In the genomic region with DNA sequence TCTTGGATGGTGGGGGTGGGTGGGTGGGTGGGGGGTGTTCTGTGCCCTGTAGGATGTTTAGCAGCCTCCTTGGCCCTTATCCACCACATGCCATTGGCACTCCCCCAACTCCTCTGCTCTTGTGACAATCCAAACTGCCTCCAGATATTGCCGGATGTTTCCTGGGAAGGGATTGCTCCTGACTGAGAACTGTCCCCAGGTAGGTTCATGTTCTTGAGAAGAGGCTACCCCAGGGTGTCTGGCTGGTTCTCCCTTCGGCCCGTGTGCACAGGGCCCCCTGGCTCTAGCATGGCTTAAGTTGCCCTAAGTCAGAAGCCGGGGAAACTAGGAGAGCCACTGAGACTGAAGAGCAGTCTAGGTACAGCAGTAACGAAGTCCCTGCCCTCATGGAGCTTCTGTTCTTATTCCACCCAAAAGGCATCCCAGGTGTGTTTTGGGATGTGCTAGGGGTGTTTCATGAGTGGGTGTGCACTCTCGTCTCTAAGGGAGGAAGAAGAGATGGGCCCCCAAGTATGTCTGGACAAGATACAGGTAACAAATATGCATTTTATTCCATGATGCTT, we compare ENCODE assay signal across 13 cellular contexts. TPM values are rescaled to one million over a fixed set of nuclear protein-coding genes. Genes with fewer than 3 reads are reported as not detected.
DNase-seq lines count a peak whose midpoint lies in the region; ATAC-seq and TF ChIP-seq lines count a peak whose summit lies in the region.
"Had no signal": no experiment of that assay in that cellular context is flagged by ENCODE, and none has a peak within 500 bp of the region (broad histone marks: within the 10 kb centered on the region; RNA-seq: fewer than 3 reads in every experiment).

No MANE protein-coding gene starts in this region.

- 88% methylated on average over 5 of the region's 6 CpGs for WGBS in mesenchymal stem cell
- WGBS in thyroid gland, 2 donors = 59 to 66% methylated on average over 6 of the region's 6 CpGs

- H4K91ac ChIP-seq in mesenchymal stem cell (ENCODE audit: low read length) = no peak overlapping the region

- no peak overlapping the region for H3K9ac ChIP-seq in mesenchymal stem cell (ENCODE audit: low read length)

- H3K36me3 Mint-ChIP-seq in MCF 10A (ENCODE audit: insufficient read depth, unreplicated experiment) = no peaks in the 10 kb centered on the region
- H3K36me3 Mint-ChIP-seq: stimulated activated memory B cell treated with anti-CD40 and anti-IgM and Interleukin-4, amounts not matched to agents 10 μg/mL and 1 μg/mL and 100 μg/mL, for 72 hours had no signal

- H3K4ac ChIP-seq in mesenchymal stem cell (ENCODE audit: low read depth in 1 of 2, low read length in 2 of 2) = no peak overlapping the region

- peaks cover 11% of the 10 kb centered on the region for H3K4me1 ChIP-seq in mesenchymal stem cell (ENCODE audit: control insufficient read depth, insufficient read depth, low read depth, low read length)
- peaks cover 25 to 36% of the 10 kb centered on the region in 2 donors for H3K4me1 ChIP-seq in thyroid gland

- peaks cover 0 to 5% of the 10 kb centered on the region in 2 experiments for H3K27me3 ChIP-seq in mesenchymal stem cell (ENCODE audit: control insufficient read depth in 1 of 2, insufficient read depth in 1 of 2, low read length in 2 of 2)
- H3K27me3 ChIP-seq in thyroid gland = no peaks in the 10 kb centered on the region

- H3K18ac ChIP-seq in mesenchymal stem cell (ENCODE audit: low read depth in 1 of 2, low read length in 2 of 2) = peak overlapping the region; percentile 19 to 84

- H2AFZ ChIP-seq in mesenchymal stem cell (ENCODE audit: low read depth, low read length) = peak overlapping the region; percentile 42

- no peak for ATAC-seq in HG03095 (IDR thresholded peaks at IDR 0.05; ENCODE audit: unreplicated experiment)
- no peak for ATAC-seq in GM21447 (IDR thresholded peaks at IDR 0.05; ENCODE audit: unreplicated experiment)
- no peak for ATAC-seq in HG02973 (IDR thresholded peaks at IDR 0.05; ENCODE audit: unreplicated experiment)
- ATAC-seq: stimulated activated memory B cell treated with anti-CD40 and anti-IgM and Interleukin-4, amounts not matched to agents 10 μg/mL and 1 μg/mL and 100 μg/mL, for 72 hours had no signal

- peaks cover 30% of the 10 kb centered on the region for H3K4me1 Mint-ChIP-seq in MCF 10A (ENCODE audit: insufficient read depth, unreplicated experiment)

- no peak overlapping the region for H2BK120ac ChIP-seq in mesenchymal stem cell (ENCODE audit: low read depth, low read length)

- no peak overlapping the region for H3K14ac ChIP-seq in mesenchymal stem cell (ENCODE audit: low read length in 2 of 2)

- no peaks in the 10 kb centered on the region for H3K9me3 ChIP-seq in mesenchymal stem cell (ENCODE audit: control insufficient read depth, low read length)
- no peaks in the 10 kb centered on the region for H3K9me3 ChIP-seq in thyroid gland

- intact Hi-C loops in MCF 10A (cut with micrococcal nuclease) = no loop called here
- intact Hi-C loops in thyroid gland (cut with DNase I) = no loop called here

- CTCF ChIA-PET in MCF 10A (lab: Yijun Ruan, JAX) = interaction anchor here (1.0 to 1.7 kb wide), 4 partner anchors 12 to 164 kb away, joined by 3 to 5 read pairs (median 4); no protein-coding TSS in a partner anchor

- BruUV-seq in MCF 10A (replicated peaks; lab: Mats Ljungman, UMichigan) = no TSS peak

- TF ChIP-seq CTCF in MCF 10A (IDR thresholded peaks at IDR 0.05; ENCODE audit: unreplicated experiment) = no peak
- no peak for TF ChIP-seq CTCF in thyroid gland (IDR thresholded peaks at IDR 0.05)

- H3K27ac ChIP-seq in mesenchymal stem cell (ENCODE audit: low read length, poor library complexity, severe bottlenecking) (no peak overlapping the region), thyroid gland (peak overlapping the region; percentile 90 to 97 (median 96))

- peak overlapping the region; percentile 57 for H4K8ac ChIP-seq in mesenchymal stem cell (ENCODE audit: low read length)

- H3K27ac Mint-ChIP-seq in MCF 10A (ENCODE audit: low read depth, unreplicated experiment) = peak overlapping the region; percentile 97
- H3K27ac Mint-ChIP-seq: activated B cell treated with CpG ODN at 0.5 μM for 24 hours; stimulated activated memory B cell treated with anti-CD40 and anti-IgM and Interleukin-4, amounts not matched to agents 10 μg/mL and 1 μg/mL and 100 μg/mL, for 72 hours had no signal

- H3K9me3 Mint-ChIP-seq in MCF 10A (ENCODE audit: unreplicated experiment) = no peaks in the 10 kb centered on the region
- H3K9me3 Mint-ChIP-seq: activated B cell treated with CpG ODN at 0.5 μM for 24 hours; stimulated activated memory B cell treated with anti-CD40 and anti-IgM and Interleukin-4, amounts not matched to agents 10 μg/mL and 1 μg/mL and 100 μg/mL, for 72 hours had no signal

- H3K36me3 ChIP-seq in mesenchymal stem cell (ENCODE audit: control insufficient read depth in 1 of 2, insufficient read depth in 2 of 2, low read depth in 1 of 2, low read length in 2 of 2) = no peaks in the 10 kb centered on the region
- H3K36me3 ChIP-seq in thyroid gland = no peaks in the 10 kb centered on the region

- no peak overlapping the region for H3K4me2 ChIP-seq in mesenchymal stem cell (ENCODE audit: low read length, poor library complexity, severe bottlenecking)

- POLR2A ChIA-PET in MCF 10A (lab: Yijun Ruan, JAX) = interaction anchor here (0.6 to 2.9 kb wide), 3 partner anchors 20 to 54 kb away, joined by 4 to 14 read pairs (median 4); a partner anchor contains a TSS

- peak overlapping the region; percentile 52 for H3K4me3 Mint-ChIP-seq in MCF 10A (ENCODE audit: unreplicated experiment)
- H3K4me3 Mint-ChIP-seq: activated B cell treated with CpG ODN at 0.5 μM for 24 hours; stimulated activated memory B cell treated with anti-CD40 and anti-IgM and Interleukin-4, amounts not matched to agents 10 μg/mL and 1 μg/mL and 100 μg/mL, for 72 hours had no signal

- H3K27me3 Mint-ChIP-seq in MCF 10A (ENCODE audit: insufficient read depth, unreplicated experiment) = no peaks in the 10 kb centered on the region

- H3K23ac ChIP-seq in mesenchymal stem cell (ENCODE audit: low read length in 2 of 2) = peak overlapping the region in 1 of 2 experiments; percentile 52

- H2AK5ac ChIP-seq in mesenchymal stem cell (ENCODE audit: low read length, severe bottlenecking) = peak overlapping the region; percentile 26

- no peak for TF ChIP-seq POLR2A in thyroid gland (IDR thresholded peaks at IDR 0.05)

- DNase-seq in M059J (ENCODE audit: low read depth) = peak; percentile 66
- DNase-seq in MCF 10A (ENCODE audit: unreplicated experiment) = peak; percentile 46
- DNase-seq in mesenchymal stem cell = no peak
- DNase-seq in thyroid gland = peak; percentile 84
- no peak for DNase-seq in glomerular visceral epithelial cell (ENCODE audit: extremely low spot score)
- DNase-seq: activated B cell treated with CpG ODN at 0.5 μM for 24 hours, dermis blood vessel endothelial cell, DMS53, NCI-H187 treated with DMSO at 0.1 percent for 48 hours had no signal

- no peak overlapping the region for H3K4me3 ChIP-seq in mesenchymal stem cell (ENCODE audit: insufficient read depth in 1 of 2, low read depth in 1 of 2, low read length in 2 of 2)
- H3K4me3 ChIP-seq in thyroid gland (replicated peaks in 1 of 3) = no peak overlapping the region

- H2BK15ac ChIP-seq in mesenchymal stem cell (ENCODE audit: low read depth, poor library complexity, severe bottlenecking) = no peak overlapping the region

- H3K79me1 ChIP-seq in mesenchymal stem cell (replicated peaks; ENCODE audit: low read length, poor library complexity, severe bottlenecking) = no peaks in the 10 kb centered on the region

- H2BK5ac ChIP-seq in mesenchymal stem cell (ENCODE audit: low read depth, low read length, poor library complexity, severe bottlenecking) = no peak overlapping the region

- peak overlapping the region in 1 of 2 experiments; percentile 88 for H2BK12ac ChIP-seq in mesenchymal stem cell (ENCODE audit: low read length in 2 of 2)

RNA-seq across cellular contexts. Expression of a gene that starts 19.8 kb away (rescaled TPM):
- 67.3 and 67.4 TPM in 2 replicates for total RNA-seq in M059J (2014; rRNA removed; shearing (Covaris generic))
- total RNA-seq in MCF 10A (2022) = 92.2 and 116 TPM in 2 replicates
- polyA plus RNA-seq in mesenchymal stem cell (2013, experiment 1 of 2) = 64.5 TPM
- polyA plus RNA-seq in mesenchymal stem cell (2013, experiment 2 of 2) = 60.8 TPM
- 100 to 1,000 TPM in 3 of 4 donors, 10 to 100 TPM in 1; 88.9 to 129 (median 115) TPM for total RNA-seq in thyroid gland

RNA-seq across cellular contexts. Expression of a gene that starts 48.5 kb away (rescaled TPM):
- total RNA-seq in M059J (2014; rRNA removed; shearing (Covaris generic)) = 176 and 265 TPM in 2 replicates
- total RNA-seq in MCF 10A (2022) (131 and 170 TPM in 2 replicates), thyroid gland (10 to 100 TPM; 63.6 to 75.0 (median 68.7) TPM)
- polyA plus RNA-seq in mesenchymal stem cell (2013, experiment 1 of 2) = 97.8 TPM
- polyA plus RNA-seq in mesenchymal stem cell (2013, experiment 2 of 2) = 97.8 TPM

RNA-seq across cellular contexts. Expression of a gene that starts 55.1 kb away (rescaled TPM):
- total RNA-seq in M059J (2014; rRNA removed; shearing (Covaris generic)) = 132 and 147 TPM in 2 replicates
- total RNA-seq in MCF 10A (2022) (72.8 and 75.5 TPM in 2 replicates), thyroid gland (100 to 1,000 TPM; 101 to 156 (median 148) TPM)
- polyA plus RNA-seq in mesenchymal stem cell (2013, experiment 1 of 2) = 78.6 TPM
- polyA plus RNA-seq in mesenchymal stem cell (2013, experiment 2 of 2) = 81.9 TPM

Comparison
In these comparisons a context has a peak if more than half of its experiments do, and no peak if none do; other contexts are left out.
1. DNase-seq: peak in M059J (single experiment), MCF 10A (single experiment) and thyroid gland (2 of 2); none in mesenchymal stem cell (single experiment) and glomerular visceral epithelial cell (single experiment).